ENCODE assay signal across 1 cellular context in the genomic region with DNA sequence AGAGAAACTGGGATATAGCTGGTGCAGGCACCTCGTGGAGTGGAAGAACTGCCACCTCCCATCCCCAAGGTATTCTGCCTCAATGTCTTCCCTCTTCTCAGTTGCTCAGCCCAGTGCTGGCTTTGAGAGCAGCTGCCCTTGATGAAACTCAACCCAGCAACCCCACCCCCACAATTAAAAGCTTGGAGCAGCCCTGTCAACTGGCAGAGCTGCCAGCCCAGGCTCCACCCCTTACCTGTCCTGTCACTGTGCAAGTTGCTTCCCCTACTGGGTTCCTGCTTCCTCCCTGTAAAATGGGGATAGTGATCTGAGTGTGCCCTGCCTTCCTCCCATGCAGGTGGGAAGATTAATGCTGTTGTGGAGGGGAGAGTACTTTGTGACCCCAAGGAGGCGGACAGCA.
TF ChIP-seq lines count a peak whose summit lies in the region.

No MANE protein-coding gene starts in this region.

TF ChIP-seq in WTC11, 78 proteins besides CTCF, POLR2A, EP300 and RAD21 (continued from another document):
- TF ChIP-seq, protein P1, sequence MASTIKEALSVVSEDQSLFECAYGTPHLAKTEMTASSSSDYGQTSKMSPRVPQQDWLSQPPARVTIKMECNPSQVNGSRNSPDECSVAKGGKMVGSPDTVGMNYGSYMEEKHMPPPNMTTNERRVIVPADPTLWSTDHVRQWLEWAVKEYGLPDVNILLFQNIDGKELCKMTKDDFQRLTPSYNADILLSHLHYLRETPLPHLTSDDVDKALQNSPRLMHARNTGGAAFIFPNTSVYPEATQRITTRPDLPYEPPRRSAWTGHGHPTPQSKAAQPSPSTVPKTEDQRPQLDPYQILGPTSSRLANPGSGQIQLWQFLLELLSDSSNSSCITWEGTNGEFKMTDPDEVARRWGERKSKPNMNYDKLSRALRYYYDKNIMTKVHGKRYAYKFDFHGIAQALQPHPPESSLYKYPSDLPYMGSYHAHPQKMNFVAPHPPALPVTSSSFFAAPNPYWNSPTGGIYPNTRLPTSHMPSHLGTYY (CRISPR knock-in tag; IDR thresholded peaks at IDR 0.05), result no peak
- TF ChIP-seq GABPB1 (CRISPR knock-in tag; IDR thresholded peaks at IDR 0.05) (no peak), TEAD1 (CRISPR knock-in tag; IDR thresholded peaks at IDR 0.05) (no peak), ZNF317 (CRISPR knock-in tag; IDR thresholded peaks at IDR 0.05; ENCODE audit: borderline replicate concordance, low read depth) (no peak), ZNF232 (CRISPR knock-in tag; IDR thresholded peaks at IDR 0.05) (no peak), TEAD4 (CRISPR knock-in tag; IDR thresholded peaks at IDR 0.05) (no peak), TCF7 (CRISPR knock-in tag; IDR thresholded peaks at IDR 0.05; ENCODE audit: low read depth) (no peak)
- TF ChIP-seq, protein P2, sequence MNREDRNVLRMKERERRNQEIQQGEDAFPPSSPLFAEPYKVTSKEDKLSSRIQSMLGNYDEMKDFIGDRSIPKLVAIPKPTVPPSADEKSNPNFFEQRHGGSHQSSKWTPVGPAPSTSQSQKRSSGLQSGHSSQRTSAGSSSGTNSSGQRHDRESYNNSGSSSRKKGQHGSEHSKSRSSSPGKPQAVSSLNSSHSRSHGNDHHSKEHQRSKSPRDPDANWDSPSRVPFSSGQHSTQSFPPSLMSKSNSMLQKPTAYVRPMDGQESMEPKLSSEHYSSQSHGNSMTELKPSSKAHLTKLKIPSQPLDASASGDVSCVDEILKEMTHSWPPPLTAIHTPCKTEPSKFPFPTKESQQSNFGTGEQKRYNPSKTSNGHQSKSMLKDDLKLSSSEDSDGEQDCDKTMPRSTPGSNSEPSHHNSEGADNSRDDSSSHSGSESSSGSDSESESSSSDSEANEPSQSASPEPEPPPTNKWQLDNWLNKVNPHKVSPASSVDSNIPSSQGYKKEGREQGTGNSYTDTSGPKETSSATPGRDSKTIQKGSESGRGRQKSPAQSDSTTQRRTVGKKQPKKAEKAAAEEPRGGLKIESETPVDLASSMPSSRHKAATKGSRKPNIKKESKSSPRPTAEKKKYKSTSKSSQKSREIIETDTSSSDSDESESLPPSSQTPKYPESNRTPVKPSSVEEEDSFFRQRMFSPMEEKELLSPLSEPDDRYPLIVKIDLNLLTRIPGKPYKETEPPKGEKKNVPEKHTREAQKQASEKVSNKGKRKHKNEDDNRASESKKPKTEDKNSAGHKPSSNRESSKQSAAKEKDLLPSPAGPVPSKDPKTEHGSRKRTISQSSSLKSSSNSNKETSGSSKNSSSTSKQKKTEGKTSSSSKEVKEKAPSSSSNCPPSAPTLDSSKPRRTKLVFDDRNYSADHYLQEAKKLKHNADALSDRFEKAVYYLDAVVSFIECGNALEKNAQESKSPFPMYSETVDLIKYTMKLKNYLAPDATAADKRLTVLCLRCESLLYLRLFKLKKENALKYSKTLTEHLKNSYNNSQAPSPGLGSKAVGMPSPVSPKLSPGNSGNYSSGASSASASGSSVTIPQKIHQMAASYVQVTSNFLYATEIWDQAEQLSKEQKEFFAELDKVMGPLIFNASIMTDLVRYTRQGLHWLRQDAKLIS (CRISPR knock-in tag; IDR thresholded peaks at IDR 0.05; ENCODE audit: borderline replicate concordance), result no peak
